ENCODE assay signal across 9 cellular contexts in genomic region chr16:75377971-75378386, GRCh38. TPM values are rescaled to one million over a fixed set of nuclear protein-coding genes. Genes with fewer than 3 reads are reported as not detected.
DNase-seq lines count a peak whose midpoint lies in the region; ATAC-seq, FAIRE-seq and TF ChIP-seq lines count a peak whose summit lies in the region.
"Had no signal": no experiment of that assay in that cellular context is flagged by ENCODE, and none has a peak within 500 bp of the region (broad histone marks: within the 10 kb centered on the region; RNA-seq: fewer than 3 reads in every experiment).

No MANE protein-coding gene starts in this region.

- CTCF ChIA-PET in A549 (lab: Yijun Ruan, JAX): interaction anchor here (0.7 to 5.5 kb wide), 5 partner anchors 12 to 179 kb away, joined by 3 to 43 read pairs (median 4); no protein-coding TSS in a partner anchor

- no peaks in the 10 kb centered on the region for H3K9me3 ChIP-seq in A549
- H3K9me3 ChIP-seq in left lung: no peaks in the 10 kb centered on the region

- peaks cover 0 to 5% of the 10 kb centered on the region in 2 donors for H3K27me3 ChIP-seq in left lung

- ATAC-seq in A549 (peak; percentile 90 to 97), left lung (peak; percentile 81), GM21528 (IDR thresholded peaks at IDR 0.05; ENCODE audit: low FRiP score, unreplicated experiment) (no peak)
- ATAC-seq in stimulated activated naive CD8-positive, alpha-beta T cell treated with anti-CD3 and anti-CD28 coated beads, Interleukin-15, amount 100 ng/mL, for 72 hours: no peak

- intact Hi-C loops in left lung (cut with DNase I): no loop called here

- peak; percentile 56 for FAIRE-seq in A549 (lab: Jason Lieb, UNC)
- FAIRE-seq: G401.6 had no signal

- H3K27ac ChIP-seq in A549 (peak overlapping the region; percentile 18 to 63; a peak in 4 of 6 replicates), left lung (no peak overlapping the region)

- peak overlapping the region; percentile 78 for H3K4me3 Mint-ChIP-seq in HFFc6
- H3K4me3 Mint-ChIP-seq in stimulated activated naive CD8-positive, alpha-beta T cell treated with anti-CD3 and anti-CD28 coated beads, Interleukin-15, amount 100 ng/mL, for 72 hours: no peak overlapping the region

- H3K27ac Mint-ChIP-seq in HFFc6: peak overlapping the region; percentile 99
- H3K27ac Mint-ChIP-seq in stimulated activated naive CD8-positive, alpha-beta T cell treated with anti-CD3 and anti-CD28 coated beads, Interleukin-15, amount 100 ng/mL, for 72 hours: no peak overlapping the region

- H3K36me3 ChIP-seq in left lung: no peaks in the 10 kb centered on the region

- H3K4me1 ChIP-seq in A549: peaks cover 13% of the 10 kb centered on the region
- H3K4me1 ChIP-seq in left lung: peaks cover 6 to 38% of the 10 kb centered on the region in 2 donors

- peak; percentile 18 to 72 for DNase-seq in A549 (ENCODE audit: low read depth in 1 of 2, low spot score in 1 of 2)
- peak; percentile 99 for DNase-seq in HFFc6
- peak; percentile 98 for DNase-seq in cardiac fibroblast (ENCODE audit: low read depth in 2 of 2)
- DNase-seq in left lung: no peak
- no peak for DNase-seq in Kasumi-1 (lab: John Stamatoyannopoulos, UW)
- DNase-seq in stimulated activated naive CD8-positive, alpha-beta T cell treated with anti-CD3 and anti-CD28 coated beads, Interleukin-15, amount 100 ng/mL, for 72 hours: no peak
- DNase-seq in MV-4-11 (lab: John Stamatoyannopoulos, UW): no peak

- H3K4me2 ChIP-seq in A549: peak overlapping the region; percentile 35; the same call in 1 of the 3 replicates

- POLR2A ChIA-PET in A549 (lab: Yijun Ruan, JAX): interaction anchor here (0.7 to 1.5 kb wide), 2 partner anchors 73 to 132 kb away, joined by 3 to 13 read pairs; no protein-coding TSS in a partner anchor

- H3K36me3 Mint-ChIP-seq in HFFc6 (ENCODE audit: low read depth): peaks cover 33% of the 10 kb centered on the region

- 10% methylated on average over 2 of the region's 2 CpGs for WGBS in A549 (ENCODE audit: missing lambda C conversion rate)

- H3K27me3 Mint-ChIP-seq in HFFc6 (ENCODE audit: insufficient read depth): no peaks in the 10 kb centered on the region; the same call in 1 of the 2 replicates
- peaks cover 17% of the 10 kb centered on the region for H3K27me3 Mint-ChIP-seq in stimulated activated naive CD8-positive, alpha-beta T cell treated with anti-CD3 and anti-CD28 coated beads, Interleukin-15, amount 100 ng/mL, for 72 hours

- peaks cover 73% of the 10 kb centered on the region for H3K4me1 Mint-ChIP-seq in HFFc6 (ENCODE audit: low read depth)
- H3K4me1 Mint-ChIP-seq in stimulated activated naive CD8-positive, alpha-beta T cell treated with anti-CD3 and anti-CD28 coated beads, Interleukin-15, amount 100 ng/mL, for 72 hours: peaks cover 51% of the 10 kb centered on the region

- TF ChIP-seq RAD21 in A549 (conservative IDR thresholded peaks at IDR 0.05 in 1 of 2, IDR thresholded peaks at IDR 0.05 in 1 of 2): no peak

- no peak overlapping the region for H3K4me3 ChIP-seq in A549
- H3K4me3 ChIP-seq in cardiac fibroblast (replicated peaks in 1 of 2; ENCODE audit: low read depth in 2 of 2, low read length in 2 of 2): no peak overlapping the region
- no peak overlapping the region for H3K4me3 ChIP-seq in left lung

- TF ChIP-seq POLR2A in A549 (IDR thresholded peaks at IDR 0.05; ENCODE audit: low read length): no peak

- no peaks in the 10 kb centered on the region for H3K9me3 Mint-ChIP-seq in HFFc6
- no peaks in the 10 kb centered on the region for H3K9me3 Mint-ChIP-seq in stimulated activated naive CD8-positive, alpha-beta T cell treated with anti-CD3 and anti-CD28 coated beads, Interleukin-15, amount 100 ng/mL, for 72 hours

- no peak for TF ChIP-seq CTCF in A549 (IDR thresholded peaks at IDR 0.05)
- no peak for TF ChIP-seq CTCF in HFFc6 (IDR thresholded peaks at IDR 0.05)
- TF ChIP-seq CTCF in cardiac fibroblast (IDR thresholded peaks at IDR 0.05; ENCODE audit: low read depth, low read length): no peak
- no peak for TF ChIP-seq CTCF in left lung (IDR thresholded peaks at IDR 0.05)

- TF ChIP-seq EP300 in A549 (IDR thresholded peaks at IDR 0.05): no peak

TF ChIP-seq in A549, 52 proteins besides CTCF, POLR2A, EP300 and RAD21:
- TF ChIP-seq KDM1A (IDR thresholded peaks at IDR 0.05; ENCODE audit: low read depth): no peak
- peak in 1 of 2 experiments; percentile 56; a peak in 1 of 4 replicates for TF ChIP-seq CEBPB (IDR thresholded peaks at IDR 0.05)
- no peak for TF ChIP-seq CHD2 (IDR thresholded peaks at IDR 0.05; ENCODE audit: low read length, partially characterized antibody)
- TF ChIP-seq JUN (IDR thresholded peaks at IDR 0.05): 0 out of 5 replicates have a peak, but pooled peaks of 1 of the 2 experiments have one; percentile 19
- no peak for TF ChIP-seq FOSL2 (IDR thresholded peaks at IDR 0.05)
- TF ChIP-seq FOSL2 (CRISPR knock-in tag; IDR thresholded peaks at IDR 0.05): peak; percentile 37; the same call in 1 of the 2 replicates
- TF ChIP-seq POLR2AphosphoS2 (conservative IDR thresholded peaks at IDR 0.05; ENCODE audit: low read length): no peak
- TF ChIP-seq MAFK (IDR thresholded peaks at IDR 0.05; ENCODE audit: partially characterized antibody): peak; percentile 10

RNA-seq across cellular contexts. Expression of gene CFDP1, which starts 55.3 kb away (rescaled TPM):
- 47.2 and 70.2 TPM in 2 replicates for polyA plus RNA-seq in A549 (2011; rRNA removed)
- polyA plus RNA-seq in A549 (2012; cell fraction: cytosol; rRNA removed): 16.1 and 23.8 TPM in 2 replicates
- polyA plus RNA-seq in A549 (2012; cell fraction: nucleus; rRNA removed): 3.9 and 8.4 TPM in 2 replicates
- polyA plus RNA-seq in A549 (2017; fragmentation: RNase III; extraction: RNeasy Plus Mini Kit Qiagen cat#74134 plus additional on column Dnase treatment): 50.9 to 72.8 TPM (median 71.6 TPM) in 3 replicates
- 12.3 and 13.6 TPM in 2 replicates for polyA minus RNA-seq in A549 (2011; rRNA and poly(A)+ RNA removed)
- 10 to 100 TPM; 33.0 to 43.1 (median 37.6) TPM for total RNA-seq in HFFc6 (2021; fragmentation: NEBNext Ultra II Directional; extraction: Animal tissue kit (Norgen Biotek cat#: 25700))
- 10 to 100 TPM; 43.4 to 44.5 TPM for total RNA-seq in left lung

Comparison
In these comparisons a context has a peak if more than half of its experiments do, and no peak if none do; other contexts are left out.
1. ATAC-seq: peak in A549 (2 of 2) and left lung (single experiment); none in stimulated activated naive CD8-positive, alpha-beta T cell treated with anti-CD3 and anti-CD28 coated beads, Interleukin-15, amount 100 ng/mL, for 72 hours (single experiment) and GM21528 (single experiment).
2. DNase-seq: peak in A549 (2 of 2), HFFc6 (single experiment) and cardiac fibroblast (2 of 2); none in left lung (0 of 2), Kasumi-1 (0 of 2), stimulated activated naive CD8-positive, alpha-beta T cell treated with anti-CD3 and anti-CD28 coated beads, Interleukin-15, amount 100 ng/mL, for 72 hours (0 of 2) and MV-4-11 (single experiment).
3. H3K27ac ChIP-seq: peak in A549 (2 of 2); none in left lung (0 of 2).